In genomic region chr1:214386747-214387146, GRCh38 we compare ENCODE assay signal across 11 cellular contexts.
DNase-seq lines count a peak whose midpoint lies in the region; ATAC-seq, FAIRE-seq and TF ChIP-seq lines count a peak whose summit lies in the region.
"Had no signal": no experiment of that assay in that cellular context is flagged by ENCODE, and none has a peak within 500 bp of the region (broad histone marks: within the 10 kb centered on the region; RNA-seq: fewer than 3 reads in every experiment).

No MANE protein-coding gene starts in this region.

- TF ChIP-seq POLR2A in H54 (IDR thresholded peaks at IDR 0.05; ENCODE audit: low read depth, low read length) = no peak

- TF ChIP-seq CTCF in choroid plexus epithelial cell (conservative IDR thresholded peaks at IDR 0.05; ENCODE audit: low read depth, low read length) = no peak

- H3K4me3 ChIP-seq in choroid plexus epithelial cell (ENCODE audit: low read depth, low read length) = no peak overlapping the region

- peak; percentile 73 for DNase-seq in H54 (ENCODE audit: insufficient read length, low spot score)
- peak; percentile 87 for DNase-seq in RCC 7860 (ENCODE audit: low spot score)
- peak; percentile 80 for DNase-seq in choroid plexus epithelial cell (ENCODE audit: low read depth)
- peak; percentile 18 for DNase-seq in renal cortical epithelial cell (ENCODE audit: low read depth)
- DNase-seq: activated CD8-positive, alpha-beta T cell treated with anti-CD3 and anti-CD28 coated beads, Interleukin-2, amount 10 ng/mL, durations not matched to agents 7 days and 5 days; DMS 273 treated with DMSO at 0.1 percent for 48 hours; SIG-M5; stimulated activated CD4-positive, alpha-beta T cell treated with anti-CD3 and anti-CD28 coated beads, Interleukin-4, amount 100 ng/mL, for 24 hours had no signal

- ATAC-seq in HG02642 (IDR thresholded peaks at IDR 0.05; ENCODE audit: poor library complexity, unreplicated experiment) (no peak), GM21447 (IDR thresholded peaks at IDR 0.05; ENCODE audit: unreplicated experiment) (no peak), HG03571 (IDR thresholded peaks at IDR 0.05; ENCODE audit: unreplicated experiment) (no peak)
- ATAC-seq: activated CD8-positive, alpha-beta T cell treated with anti-CD3 and anti-CD28 coated beads, Interleukin-2, amount 10 ng/mL, durations not matched to agents 7 days and 5 days had no signal

- FAIRE-seq in H54 (lab: Jason Lieb, UNC) = peak; percentile 62
- peak; percentile 90 for FAIRE-seq in RCC 7860 (lab: Jason Lieb, UNC)

Comparison
In these comparisons a context has a peak if more than half of its experiments do, and no peak if none do; other contexts are left out.
1. DNase-seq: peak in every context shown above with its lines; median percentile 87 in RCC 7860; 80 in choroid plexus epithelial cell; 73 in H54; 18 in renal cortical epithelial cell.